Comparison of ENCODE assay signal across 8 cellular contexts in the genomic region with DNA sequence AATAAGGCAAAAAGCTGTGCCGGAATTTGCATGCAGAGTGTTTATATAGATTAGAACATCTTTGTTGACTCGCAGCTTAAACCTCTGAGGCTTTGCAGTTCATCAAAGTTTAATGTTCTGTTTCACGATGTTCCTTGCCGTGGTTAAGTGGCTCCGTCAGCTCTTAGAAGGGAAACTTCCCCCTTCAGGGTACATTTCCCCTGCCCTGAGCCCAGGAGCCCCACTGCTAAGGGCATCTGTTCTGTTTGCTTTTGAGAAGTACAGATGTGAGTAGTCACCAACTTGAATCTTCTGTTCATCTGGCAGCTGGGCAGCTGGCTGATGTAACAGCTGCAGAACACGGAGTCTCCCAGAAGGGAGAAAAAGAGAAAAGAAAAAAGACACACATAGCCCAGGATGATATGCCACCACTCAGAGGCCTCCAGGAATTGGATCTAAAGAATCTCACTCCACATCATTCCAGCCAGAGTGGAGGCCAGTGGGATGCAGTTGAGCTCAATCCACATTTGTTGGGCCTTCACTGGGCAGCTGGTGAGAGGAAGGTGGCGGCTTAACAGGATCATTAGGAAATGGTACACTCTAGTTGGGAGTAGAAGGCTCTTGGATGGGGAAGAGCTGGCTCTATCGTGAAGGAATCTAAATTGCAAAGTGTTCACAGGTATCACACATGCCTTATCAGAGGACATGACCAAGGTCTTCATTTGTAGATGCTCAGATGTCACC.
DNase-seq lines count a peak whose midpoint lies in the region; ATAC-seq and TF ChIP-seq lines count a peak whose summit lies in the region.

No MANE protein-coding gene starts in this region.

- H3K36me3 Mint-ChIP-seq in H9 (ENCODE audit: insufficient read depth in 1 of 3, low read depth in 3 of 3), result no peaks in the 10 kb centered on the region; a peak in 1 of 7 replicates
- peaks cover 2% of the 10 kb centered on the region for H3K36me3 Mint-ChIP-seq in activated CD4-positive, alpha-beta memory T cell treated with anti-CD3 and anti-CD28 coated beads for 36 hours

- H3K4ac ChIP-seq in H9 (ENCODE audit: low read depth, low read length), result no peak overlapping the region

- peaks cover 29 to 30% of the 10 kb centered on the region in 2 experiments for H3K4me1 Mint-ChIP-seq in H9
- peaks cover 46% of the 10 kb centered on the region for H3K4me1 Mint-ChIP-seq in activated CD4-positive, alpha-beta memory T cell treated with anti-CD3 and anti-CD28 coated beads for 36 hours (ENCODE audit: low read depth)

- H2BK20ac ChIP-seq in H9 (ENCODE audit: low read depth, low read length, poor library complexity, severe bottlenecking), result no peak overlapping the region

- ATAC-seq in omental fat pad (ENCODE audit: low FRiP score), result no peak

- WGBS in H9 (ENCODE audit: extremely low coverage, insufficient read length, low lambda C conversion rate), result no CpG with 5 or more reads among the region's 8 CpGs

- H3K9me3 Mint-ChIP-seq in H9, result no peaks in the 10 kb centered on the region; a peak in 2 of 5 replicates
- H3K9me3 Mint-ChIP-seq in activated CD4-positive, alpha-beta memory T cell treated with anti-CD3 and anti-CD28 coated beads for 36 hours, result no peaks in the 10 kb centered on the region

- H4K5ac ChIP-seq in H9 (ENCODE audit: insufficient read length, low read depth, low read length), result no peak overlapping the region

- H3K18ac ChIP-seq in H9 (ENCODE audit: insufficient read length, low read depth, low read length), result no peak overlapping the region

- no peaks in the 10 kb centered on the region; the same call in none of the 2 replicates for H3K27me3 Mint-ChIP-seq in H9 (ENCODE audit: low read depth)
- H3K27me3 Mint-ChIP-seq in activated CD4-positive, alpha-beta memory T cell treated with anti-CD3 and anti-CD28 coated beads for 36 hours, result no peaks in the 10 kb centered on the region

- H3K23ac ChIP-seq in H9 (ENCODE audit: insufficient read length, low read depth, low read length), result no peak overlapping the region

- no peak overlapping the region for H2AK5ac ChIP-seq in H9 (ENCODE audit: insufficient read length, low read length)

- H2AFZ ChIP-seq in H9 (ENCODE audit: low read length), result peak overlapping the region; percentile 9

- H3K27ac ChIP-seq in H9 (ENCODE audit: insufficient read length, low read depth, low read length), result no peak overlapping the region

- TF ChIP-seq CTCF in H9 (conservative IDR thresholded peaks at IDR 0.05), result no peak
- no peak for TF ChIP-seq CTCF in omental fat pad (IDR thresholded peaks at IDR 0.05)

- no peak overlapping the region for H3K4me3 Mint-ChIP-seq in H9
- H3K4me3 Mint-ChIP-seq in activated CD4-positive, alpha-beta memory T cell treated with anti-CD3 and anti-CD28 coated beads for 36 hours, result no peak overlapping the region

- H3T11ph ChIP-seq in H9 (ENCODE audit: low read length), result no peak overlapping the region

- H3K4me2 ChIP-seq in H9 (ENCODE audit: insufficient read depth, insufficient read length, low read length), result no peak overlapping the region

- H3K4me1 ChIP-seq in H9 (ENCODE audit: insufficient read depth, low read length), result no peaks in the 10 kb centered on the region

- H3K14ac ChIP-seq in H9 (ENCODE audit: insufficient read depth, low read length), result no peak overlapping the region

- no peak overlapping the region for H2BK120ac ChIP-seq in H9 (ENCODE audit: low read depth, low read length, poor library complexity, severe bottlenecking)

- H3K9ac ChIP-seq in H9 (ENCODE audit: extremely low read depth, insufficient read length, low read length), result no peak overlapping the region

- H3K27ac Mint-ChIP-seq in H9, result peak overlapping the region in 2 of 3 experiments; percentile 25 to 39; a peak in 1 of 7 replicates
- H3K27ac Mint-ChIP-seq in activated CD4-positive, alpha-beta memory T cell treated with anti-CD3 and anti-CD28 coated beads for 36 hours, result peak overlapping the region; percentile 74

- H2BK12ac ChIP-seq in H9 (ENCODE audit: insufficient read length, low read depth, low read length), result no peak overlapping the region

- POLR2A ChIA-PET in activated CD4-positive, alpha-beta memory T cell treated with anti-CD3 and anti-CD28 coated beads for 36 hours (lab: Charles Lee), result interaction anchor here (1.0 to 1.2 kb wide), 2 partner anchors 8 to 178 kb away, joined by 3 read pairs; a partner anchor contains a TSS

- H3K27me3 ChIP-seq in H9 (ENCODE audit: insufficient read depth, low read length), result no peaks in the 10 kb centered on the region

- no peaks in the 10 kb centered on the region for H3K23me2 ChIP-seq in H9 (ENCODE audit: insufficient read length, low read depth, low read length, poor library complexity, severe bottlenecking)

- no peaks in the 10 kb centered on the region for H3K79me2 ChIP-seq in H9 (ENCODE audit: insufficient read depth, low read length)

- no peak overlapping the region for H2BK15ac ChIP-seq in H9 (ENCODE audit: low read depth, low read length)

- CTCF ChIA-PET in activated CD4-positive, alpha-beta memory T cell treated with anti-CD3 and anti-CD28 coated beads for 36 hours (lab: Charles Lee), result interaction anchor here (0.6 to 0.7 kb wide), 2 partner anchors 54 to 66 kb away, joined by 3 read pairs; no protein-coding TSS in a partner anchor

- H3K79me1 ChIP-seq in H9 (ENCODE audit: insufficient read depth, low read depth, low read length, poor library complexity, severe bottlenecking), result no peaks in the 10 kb centered on the region

- DNase-seq in CD1c-positive myeloid dendritic cell (ENCODE audit: extremely low spot score), result peak; percentile 63
- no peak for DNase-seq in H9
- peak; percentile 44 for DNase-seq in activated CD4-positive, alpha-beta memory T cell treated with anti-CD3 and anti-CD28 coated beads for 36 hours
- peak; percentile 51 for DNase-seq in medulla oblongata (ENCODE audit: extremely low spot score)
- DNase-seq in omental fat pad (ENCODE audit: low spot score), result no peak
- DNase-seq in stimulated activated CD4-positive, alpha-beta T cell treated with anti-CD3 and anti-CD28 coated beads, Interleukin-2, amount 100 ng/mL, for 24 hours, result no peak
- DNase-seq in activated CD4-positive, CD25-positive, alpha-beta regulatory T cell treated with anti-CD3 and anti-CD28 coated beads, Interleukin-2, amount 50 U/mL, for 72 hours, result no peak
- DNase-seq in activated T-cell treated with anti-CD3 and anti-CD28 coated beads, Interleukin-2, amount 50 U/mL, for 48 hours, result no peak

- no peaks in the 10 kb centered on the region for H4K20me1 ChIP-seq in H9 (ENCODE audit: control insufficient read depth, insufficient read depth, insufficient read length)

- H3K9me3 ChIP-seq in H9 (ENCODE audit: control insufficient read depth, low read depth, low read length), result no peaks in the 10 kb centered on the region

- H4K91ac ChIP-seq in H9 (ENCODE audit: insufficient read length, low read depth, low read length), result no peak overlapping the region

- no peak overlapping the region for H2BK5ac ChIP-seq in H9 (ENCODE audit: insufficient read length, low read length)

- no peak overlapping the region for H3K56ac ChIP-seq in H9 (ENCODE audit: insufficient read length, low read depth, low read length)

- no peak overlapping the region for H4K8ac ChIP-seq in H9 (replicated peaks; ENCODE audit: insufficient read length, low read depth, low read length)

- intact Hi-C loops in activated CD4-positive, alpha-beta memory T cell treated with anti-CD3 and anti-CD28 coated beads for 36 hours (cut with micrococcal nuclease), result no loop called here

Comparison
In these comparisons a context has a peak if more than half of its experiments do, and no peak if none do; other contexts are left out.
1. DNase-seq: peak in CD1c-positive myeloid dendritic cell (single experiment), activated CD4-positive, alpha-beta memory T cell treated with anti-CD3 and anti-CD28 coated beads for 36 hours (single experiment) and medulla oblongata (single experiment); none in H9 (single experiment), omental fat pad (single experiment), stimulated activated CD4-positive, alpha-beta T cell treated with anti-CD3 and anti-CD28 coated beads, Interleukin-2, amount 100 ng/mL, for 24 hours (0 of 2), activated CD4-positive, CD25-positive, alpha-beta regulatory T cell treated with anti-CD3 and anti-CD28 coated beads, Interleukin-2, amount 50 U/mL, for 72 hours (single experiment) and activated T-cell treated with anti-CD3 and anti-CD28 coated beads, Interleukin-2, amount 50 U/mL, for 48 hours (0 of 2).